Comparison of ENCODE assay signal across 8 cellular contexts in the genomic region with DNA sequence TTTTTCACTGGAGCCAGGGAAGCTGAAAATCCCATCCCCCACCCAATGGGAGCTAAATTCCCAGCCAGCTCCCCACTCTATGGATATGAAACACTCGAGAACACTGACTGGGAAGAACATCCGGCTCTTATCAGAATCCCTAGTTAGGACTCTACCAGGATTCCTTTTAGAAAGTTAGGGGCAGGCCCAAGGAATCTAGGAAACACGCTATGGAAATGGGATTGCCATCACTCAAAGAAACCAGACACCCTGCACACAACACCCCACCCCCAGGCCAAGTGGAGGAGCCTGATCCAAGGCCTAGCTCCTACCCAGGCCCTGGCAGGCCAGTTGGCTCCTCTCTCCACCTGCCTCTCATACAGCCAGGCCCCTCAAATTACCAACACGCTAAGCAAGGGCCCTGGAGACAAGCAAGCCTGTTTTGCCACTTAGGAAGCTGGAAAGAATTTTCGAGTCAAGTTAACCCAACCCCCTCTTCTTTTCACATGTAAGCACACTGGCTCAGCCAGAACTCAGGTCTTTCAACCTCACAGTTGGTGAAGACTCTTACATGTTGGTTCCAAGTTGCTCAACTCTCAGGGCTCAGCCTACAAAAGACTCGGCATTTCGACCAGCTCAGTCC.
DNase-seq lines count a peak whose midpoint lies in the region; ATAC-seq and TF ChIP-seq lines count a peak whose summit lies in the region.

No MANE protein-coding gene starts in this region.

- no peak overlapping the region for H3K4ac ChIP-seq in neuronal stem cell (ENCODE audit: low read length)

- peak overlapping the region; percentile 94 for H3K4me2 ChIP-seq in neuronal stem cell (ENCODE audit: insufficient read depth, low read length, poor library complexity, severe bottlenecking)

- H3K27ac Mint-ChIP-seq in CD8-positive, alpha-beta memory T cell = peak overlapping the region in 6 of 8 donors; percentile 32 to 81 (median 62)

- no peaks in the 10 kb centered on the region for H3K9me3 ChIP-seq in CD8-positive, alpha-beta memory T cell (ENCODE audit: low read length)
- no peaks in the 10 kb centered on the region for H3K9me3 ChIP-seq in Panc1 (ENCODE audit: control insufficient read depth, insufficient read depth, low read depth, low read length)
- H3K9me3 ChIP-seq in neuronal stem cell (replicated peaks in 1 of 2; ENCODE audit: control insufficient read depth in 2 of 2, insufficient read depth in 1 of 2, low read depth in 1 of 2, low read length in 2 of 2) = no peaks in the 10 kb centered on the region

- CTCF ChIA-PET in CD8-positive, alpha-beta memory T cell (lab: Charles Lee) = interaction anchor here (1.3 kb wide), 1 partner anchor 28 kb away, joined by 6 read pairs; no protein-coding TSS in a partner anchor
- CTCF ChIA-PET in Panc1 (lab: Charles Lee) = no interaction called here

- H2BK5ac ChIP-seq in neuronal stem cell (ENCODE audit: low read length) = peak overlapping the region; percentile 76

- H2BK12ac ChIP-seq in neuronal stem cell (ENCODE audit: low read length) = no peak overlapping the region

- TF ChIP-seq CTCF in Panc1 (IDR thresholded peaks at IDR 0.05) (no peak), GM10266 (IDR thresholded peaks at IDR 0.05; ENCODE audit: control insufficient read depth, insufficient read depth, low read depth, missing control alignments) (no peak)

- peaks cover 0 to 19% (median 5%) of the 10 kb centered on the region in 3 donors for H3K36me3 Mint-ChIP-seq in CD8-positive, alpha-beta memory T cell

- peak overlapping the region; percentile 21 for H2AK5ac ChIP-seq in neuronal stem cell (ENCODE audit: low read depth, low read length)

- POLR2A ChIA-PET in CD8-positive, alpha-beta memory T cell (lab: Charles Lee) = no interaction called here
- POLR2A ChIA-PET in Panc1 (lab: Charles Lee) = no interaction called here

- no peak overlapping the region for H3K4me3 ChIP-seq in CD8-positive, alpha-beta memory T cell (ENCODE audit: low read length)
- H3K4me3 ChIP-seq in Panc1 (ENCODE audit: low read depth in 2 of 2, low read length in 2 of 2) (peak overlapping the region in 1 of 2 experiments; percentile 10; a peak in 1 of 4 replicates), neuronal stem cell (ENCODE audit: low read length in 2 of 2) (peak overlapping the region; percentile 22 to 73)

- no peaks in the 10 kb centered on the region for H3K27me3 ChIP-seq in CD8-positive, alpha-beta memory T cell (ENCODE audit: insufficient read depth, low read length, poor library complexity, severe bottlenecking)
- H3K27me3 ChIP-seq in Panc1 (ENCODE audit: control insufficient read depth, insufficient read depth, low read length) (no peaks in the 10 kb centered on the region), neuronal stem cell (ENCODE audit: control insufficient read depth in 3 of 3, insufficient read depth in 3 of 3, low read depth in 1 of 3, low read length in 3 of 3) (no peaks in the 10 kb centered on the region)

- H3K79me1 ChIP-seq in neuronal stem cell (ENCODE audit: low read depth, low read length) = peaks cover 3% of the 10 kb centered on the region

- H2AFZ ChIP-seq in neuronal stem cell (ENCODE audit: low read length) = no peak overlapping the region

- in situ Hi-C loops in Panc1 (cut with HindIII; ENCODE audit: low pct_unique_long_range_greater_than_20kb, low sequenced_read_pairs) = no loop called here

- no peak overlapping the region for H3K23ac ChIP-seq in neuronal stem cell (ENCODE audit: low read depth, low read length, poor library complexity)

- no peak overlapping the region for H2BK120ac ChIP-seq in neuronal stem cell (ENCODE audit: low read depth, low read length)

- H3K36me3 ChIP-seq in CD8-positive, alpha-beta memory T cell (ENCODE audit: insufficient read depth, low read length) = no peaks in the 10 kb centered on the region
- H3K36me3 ChIP-seq in Panc1 (ENCODE audit: control insufficient read depth, insufficient read depth, low read length) (no peaks in the 10 kb centered on the region; the same call in 1 of the 2 replicates), neuronal stem cell (replicated peaks in 1 of 2; ENCODE audit: control insufficient read depth in 2 of 2, insufficient read depth in 2 of 2, low read length in 2 of 2) (peaks cover 2 to 44% of the 10 kb centered on the region in 2 donors)

- WGBS in neuronal stem cell (ENCODE audit: extremely low coverage in 2 of 2, insufficient read length in 2 of 2, insufficient replicate concordance in 1 of 2), 2 donors = no CpG with 5 or more reads among the region's 7 CpGs

- no peak for DNase-seq in CD8-positive, alpha-beta memory T cell
- DNase-seq in Panc1 (ENCODE audit: low read depth, low spot score) (no peak), fibroblast of peridontal ligament (ENCODE audit: extremely low read depth) (peak; percentile 43), neuronal stem cell (ENCODE audit: low spot score) (no peak), GM10266 (ENCODE audit: extremely low spot score) (no peak), RKO (ENCODE audit: low spot score) (no peak), AML-193 (lab: John Stamatoyannopoulos, UW) (no peak)

- H3K4me1 Mint-ChIP-seq in CD8-positive, alpha-beta memory T cell = peaks cover 68 to 83% (median 69%) of the 10 kb centered on the region in 3 donors

- no TSS peak for BruUV-seq in Panc1 (replicated peaks; lab: Mats Ljungman, UMichigan)

- H3K4me1 ChIP-seq in CD8-positive, alpha-beta memory T cell (ENCODE audit: insufficient read depth, low read length) = peaks cover 48% of the 10 kb centered on the region
- H3K4me1 ChIP-seq in Panc1 (ENCODE audit: control insufficient read depth, insufficient read depth, low read length) (peaks cover 47% of the 10 kb centered on the region), neuronal stem cell (ENCODE audit: control insufficient read depth in 2 of 2, insufficient read depth in 1 of 2, low read depth in 1 of 2, low read length in 2 of 2) (peaks cover 23 to 34% of the 10 kb centered on the region in 2 donors)

- H3K27me3 Mint-ChIP-seq in CD8-positive, alpha-beta memory T cell = no peaks in the 10 kb centered on the region

- H3K9me3 Mint-ChIP-seq in CD8-positive, alpha-beta memory T cell = no peaks in the 10 kb centered on the region

- H4K91ac ChIP-seq in neuronal stem cell (ENCODE audit: low read depth, low read length, poor library complexity) = no peak overlapping the region

- peak overlapping the region; percentile 15 for H3K9ac ChIP-seq in neuronal stem cell (ENCODE audit: low read depth, low read length, poor library complexity)

- ATAC-seq in Panc1 (no peak), HG03045 (IDR thresholded peaks at IDR 0.05; ENCODE audit: unreplicated experiment) (no peak)

- no peak overlapping the region for H3K27ac ChIP-seq in CD8-positive, alpha-beta memory T cell (ENCODE audit: low read depth, low read length)
- H3K27ac ChIP-seq in Panc1 (ENCODE audit: low read length) (0 out of 2 replicates have a peak overlapping the region, but pooled peaks have one; percentile 23), neuronal stem cell (replicated peaks; ENCODE audit: low read length) (peak overlapping the region; percentile 91)

- peak overlapping the region in 5 of 7 donors; percentile 27 to 91 (median 48) for H3K4me3 Mint-ChIP-seq in CD8-positive, alpha-beta memory T cell

- H3K18ac ChIP-seq in neuronal stem cell (ENCODE audit: low read length) = peak overlapping the region; percentile 57

- H4K8ac ChIP-seq in neuronal stem cell (ENCODE audit: low read depth, low read length) = no peak overlapping the region

- H2BK15ac ChIP-seq in neuronal stem cell (ENCODE audit: low read length) = peak overlapping the region; percentile 20

- H3K14ac ChIP-seq in neuronal stem cell (ENCODE audit: low read length) = no peak overlapping the region

- intact Hi-C loops in Panc1 (cut with micrococcal nuclease; ENCODE audit: unreplicated experiment) = no loop called here
